In the genomic region with DNA sequence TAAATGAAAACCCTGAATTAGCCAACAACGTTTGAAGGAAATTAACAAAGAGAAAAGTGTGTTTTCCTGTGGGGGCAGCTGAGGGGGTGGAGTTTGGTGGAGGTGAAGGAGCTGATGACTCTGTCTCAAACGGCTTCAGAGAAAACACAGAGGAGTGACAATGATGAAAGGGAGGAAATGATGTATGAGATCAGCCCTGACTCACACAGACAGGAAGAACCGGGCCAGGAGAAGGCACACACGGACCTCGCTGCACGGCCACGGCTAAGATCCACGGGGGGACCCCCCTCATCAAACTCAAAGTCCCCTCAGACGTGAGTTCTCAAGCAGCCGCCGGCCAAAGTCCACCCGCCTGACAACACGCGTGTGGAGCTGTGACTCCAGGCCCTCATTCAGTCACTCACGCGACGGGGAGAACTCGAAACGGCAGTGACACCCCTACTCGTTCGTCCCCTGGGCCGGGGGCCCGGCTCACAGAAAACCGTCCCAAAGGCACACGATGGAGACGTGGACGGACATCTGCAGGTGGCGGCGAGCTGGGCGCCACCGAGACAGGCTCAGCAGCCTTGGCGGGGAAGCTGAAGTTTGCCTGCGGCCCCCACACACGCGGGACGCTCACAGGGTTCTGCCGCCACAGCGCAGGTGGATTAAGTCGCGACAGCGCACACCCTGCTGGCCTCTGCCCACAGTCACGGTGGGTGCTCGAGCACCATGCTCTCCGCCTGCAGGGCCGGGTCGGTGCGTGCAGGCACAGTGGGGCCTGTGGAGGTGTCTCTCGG, we compare ENCODE assay signal across 8 cellular contexts. TPM values are rescaled to one million over a fixed set of nuclear protein-coding genes. Genes with fewer than 3 reads are reported as not detected.
A peak's percentile ranks its signal among the peaks of the same experiment; 100 is the strongest.
DNase-seq lines count a peak whose midpoint lies in the region; ATAC-seq and TF ChIP-seq lines count a peak whose summit lies in the region.
"Had no signal": no experiment of that assay in that cellular context is flagged by ENCODE, and none has a peak within 500 bp of the region (broad histone marks: within the 10 kb centered on the region; RNA-seq: fewer than 3 reads in every experiment).

No MANE protein-coding gene starts in this region.

- no peak overlapping the region for H3K27ac Mint-ChIP-seq in neural progenitor cell

- H3K9ac ChIP-seq in Loucy (ENCODE audit: low read depth, low read length, poor library complexity, severe bottlenecking) = peak overlapping the region; percentile 21
- no peak overlapping the region for H3K9ac ChIP-seq in neural progenitor cell

- no peaks in the 10 kb centered on the region for H3K36me3 ChIP-seq in Loucy (ENCODE audit: insufficient read depth, low read length)
- H3K36me3 ChIP-seq in neural progenitor cell = peaks cover 9% of the 10 kb centered on the region
- peaks cover 6 to 58% (median 7%) of the 10 kb centered on the region in 3 donors for H3K36me3 ChIP-seq in esophagus squamous epithelium

- intact Hi-C loops in esophagus squamous epithelium (cut with DNase I) = no loop called here

- WGBS in esophagus squamous epithelium, 2 donors = 67 to 77% methylated on average over 19 to 32 of the region's 48 CpGs

- peaks cover 30% of the 10 kb centered on the region for H3K9me3 Mint-ChIP-seq in neural progenitor cell

- H3K27me3 Mint-ChIP-seq in neural progenitor cell (ENCODE audit: insufficient read depth, low read depth) = peaks cover 12% of the 10 kb centered on the region

- peak overlapping the region; percentile 46 for H3K4me3 ChIP-seq in Loucy (ENCODE audit: low read length, poor library complexity, severe bottlenecking)
- no peak overlapping the region for H3K4me3 ChIP-seq in fibroblast of pulmonary artery (replicated peaks; ENCODE audit: low read depth, low read length)
- no peak overlapping the region for H3K4me3 ChIP-seq in neural progenitor cell
- H3K4me3 ChIP-seq in esophagus squamous epithelium = no peak overlapping the region

- H3K79me2 ChIP-seq in Loucy (ENCODE audit: insufficient read depth, low read length) = no peaks in the 10 kb centered on the region
- peaks cover 35% of the 10 kb centered on the region for H3K79me2 ChIP-seq in neural progenitor cell (ENCODE audit: low read depth)

- no peak overlapping the region for H3K4me3 Mint-ChIP-seq in neural progenitor cell

- TF ChIP-seq POLR2A in esophagus squamous epithelium (IDR thresholded peaks at IDR 0.05) = no peak

- no peak overlapping the region for H3K27ac ChIP-seq in neural progenitor cell
- H3K27ac ChIP-seq in esophagus squamous epithelium = no peak overlapping the region

- no peak for ATAC-seq in GM21723 (IDR thresholded peaks at IDR 0.05; ENCODE audit: unreplicated experiment)

- H3K4me2 ChIP-seq in Loucy (ENCODE audit: low read depth, low read length, poor library complexity, severe bottlenecking) (peak overlapping the region; percentile 44), neural progenitor cell (no peak overlapping the region)

- H3K9me2 ChIP-seq in Loucy (replicated peaks; ENCODE audit: low read depth, low read length) = no peaks in the 10 kb centered on the region

- peaks cover 14% of the 10 kb centered on the region for H3K4me1 Mint-ChIP-seq in neural progenitor cell

- H3K4me1 ChIP-seq in Loucy (ENCODE audit: insufficient read depth, low read length, poor library complexity, severe bottlenecking) = peaks cover 14% of the 10 kb centered on the region
- no peaks in the 10 kb centered on the region for H3K4me1 ChIP-seq in neural progenitor cell
- H3K4me1 ChIP-seq in esophagus squamous epithelium = no peaks in the 10 kb centered on the region

- H4K20me1 ChIP-seq in Loucy (ENCODE audit: insufficient read depth, low read length, poor library complexity, severe bottlenecking) (no peaks in the 10 kb centered on the region), neural progenitor cell (ENCODE audit: low read depth) (peaks cover 10% of the 10 kb centered on the region)

- no peaks in the 10 kb centered on the region for H3K27me3 ChIP-seq in Loucy (ENCODE audit: insufficient read depth, low read length, poor library complexity, severe bottlenecking)
- no peaks in the 10 kb centered on the region for H3K27me3 ChIP-seq in neural progenitor cell
- no peaks in the 10 kb centered on the region for H3K27me3 ChIP-seq in esophagus squamous epithelium

- H3K9me3 ChIP-seq in Loucy (ENCODE audit: insufficient read depth, low read depth, low read length) = no peaks in the 10 kb centered on the region
- no peaks in the 10 kb centered on the region for H3K9me3 ChIP-seq in neural progenitor cell (ENCODE audit: low read depth)
- H3K9me3 ChIP-seq in esophagus squamous epithelium = peaks cover 0 to 25% (median 12%) of the 10 kb centered on the region in 3 donors

- H3F3A ChIP-seq in Loucy (ENCODE audit: low read depth) (no peaks in the 10 kb centered on the region), neural progenitor cell (ENCODE audit: low read depth) (no peaks in the 10 kb centered on the region)

- no peak overlapping the region for H2AFZ ChIP-seq in Loucy (ENCODE audit: low read length)
- H2AFZ ChIP-seq in neural progenitor cell (replicated peaks) = no peak overlapping the region

- H3K36me3 Mint-ChIP-seq in neural progenitor cell = peaks cover 63% of the 10 kb centered on the region

- TF ChIP-seq CTCF in Loucy (conservative IDR thresholded peaks at IDR 0.05; ENCODE audit: low read length) (no peak), fibroblast of pulmonary artery (IDR thresholded peaks at IDR 0.05; ENCODE audit: low read length, missing control alignments) (no peak), neural progenitor cell (IDR thresholded peaks at IDR 0.05) (no peak), esophagus squamous epithelium (IDR thresholded peaks at IDR 0.05) (no peak)

- DNase-seq in activated CD4-positive, alpha-beta T cell treated with anti-CD3 and anti-CD28 coated beads, Interleukin-2, amount 50 U/mL, for 4 hours = peak; percentile 48 to 54
- peak; percentile 68 for DNase-seq in fibroblast of pulmonary artery (ENCODE audit: low read depth)
- DNase-seq in stimulated activated naive CD4-positive, alpha-beta T cell treated with Interleukin-2 at 50 U/mL for 16 hours (lab: John Stamatoyannopoulos, UW) = peak; percentile 19
- DNase-seq in neural progenitor cell (ENCODE audit: low spot score) = no peak
- no peak for DNase-seq in esophagus squamous epithelium (lab: John Stamatoyannopoulos, UW)
- DNase-seq: NCI-H187 treated with DMSO at 0.1 percent for 48 hours had no signal

RNA-seq across cellular contexts. Expression of gene PPP2R3B, which starts 28.8 kb away (rescaled TPM):
- total RNA-seq in neural progenitor cell (ENCODE audit: low replicate concordance) = 30.3 and 81.8 TPM in 2 replicates
- total RNA-seq in esophagus squamous epithelium = 10 to 100 TPM in 3 of 4 donors, 1 to 10 TPM in 1; 7.9 to 26.1 (median 24.1) TPM

RNA-seq across cellular contexts. Expression of gene GTPBP6, which starts 39.3 kb away (rescaled TPM):
- total RNA-seq in neural progenitor cell (ENCODE audit: low replicate concordance) (16.6 and 52.6 TPM in 2 replicates), esophagus squamous epithelium (10 to 100 TPM; 22.2 to 45.4 (median 28.0) TPM)

Comparison
In these comparisons a context has a peak if more than half of its experiments do, and no peak if none do; other contexts are left out.
1. DNase-seq: peak in activated CD4-positive, alpha-beta T cell treated with anti-CD3 and anti-CD28 coated beads, Interleukin-2, amount 50 U/mL, for 4 hours (2 of 2), fibroblast of pulmonary artery (single experiment) and stimulated activated naive CD4-positive, alpha-beta T cell treated with Interleukin-2 at 50 U/mL for 16 hours (single experiment); none in neural progenitor cell (single experiment) and esophagus squamous epithelium (single experiment).